Comparison of ENCODE assay signal across 19 cellular contexts in genomic region chr10:21265622-21266021, GRCh38.
DNase-seq lines count a peak whose midpoint lies in the region; ATAC-seq, FAIRE-seq and TF ChIP-seq lines count a peak whose summit lies in the region.
"Had no signal": no experiment of that assay in that cellular context is flagged by ENCODE, and none has a peak within 500 bp of the region (broad histone marks: within the 10 kb centered on the region; RNA-seq: fewer than 3 reads in every experiment).

No MANE protein-coding gene starts in this region.

- H3K4me3 Mint-ChIP-seq in astrocyte (ENCODE audit: unreplicated experiment): no peak overlapping the region
- H3K4me3 Mint-ChIP-seq: activated T-helper 1 cell treated with anti-CD3 and anti-CD28 coated beads, Interleukin-12 subunit alpha, Interleukin-12 subunit beta, Interleukin-2, Interleukin-4 antibody, amounts not matched to agents 30 ng/mL and 10 ng/mL and 1 ng/mL, durations not matched to agents 14 hours and 24 hours and 36 hours; mesothelial cell of epicardium; stimulated activated naive CD8-positive, alpha-beta T cell treated with anti-CD3 and anti-CD28 coated beads, Interleukin-15, Interleukin-2, amounts not matched to agents 100 ng/mL and 50 ng/mL, for 24 hours had no signal

- TF ChIP-seq CTCF in AG10803 (conservative IDR thresholded peaks at IDR 0.05; ENCODE audit: low read length) (no peak), IMR-90 (conservative IDR thresholded peaks at IDR 0.05; ENCODE audit: low read depth, low read length) (no peak), astrocyte (IDR thresholded peaks at IDR 0.05; ENCODE audit: insufficient read depth, low read depth, low read length) (no peak), GM10248 (IDR thresholded peaks at IDR 0.05; ENCODE audit: control extremely low read depth, extremely low read depth, low read depth, missing control alignments) (no peak)

- no peak overlapping the region for H2AK9ac ChIP-seq in IMR-90 (replicated peaks; ENCODE audit: low read depth, low read length, poor library complexity)

- no peak overlapping the region for H3K23ac ChIP-seq in IMR-90 (ENCODE audit: low read depth, low read length)
- H3K23ac ChIP-seq in mesendoderm (ENCODE audit: low read length): no peak overlapping the region

- H4K91ac ChIP-seq in IMR-90 (ENCODE audit: insufficient read depth, low read depth, low read length): no peak overlapping the region

- H3K9ac ChIP-seq in IMR-90 (ENCODE audit: low read depth, low read length) (no peak overlapping the region), astrocyte (ENCODE audit: low read length) (no peak overlapping the region), mesendoderm (ENCODE audit: low read length) (no peak overlapping the region)

- H3K18ac ChIP-seq in IMR-90 (ENCODE audit: low read depth, low read length) (no peak overlapping the region), mesendoderm (ENCODE audit: low read length) (no peak overlapping the region)

- H2BK15ac ChIP-seq in IMR-90 (ENCODE audit: low read depth, low read length) (no peak overlapping the region), mesendoderm (replicated peaks; ENCODE audit: low read depth) (no peak overlapping the region)

- H3K4me1 Mint-ChIP-seq in astrocyte (ENCODE audit: low read depth, unreplicated experiment): peaks cover 12% of the 10 kb centered on the region

- no peaks in the 10 kb centered on the region for H3K9me3 ChIP-seq in IMR-90 (ENCODE audit: control insufficient read depth, insufficient read depth, low read length)
- no peaks in the 10 kb centered on the region for H3K9me3 ChIP-seq in astrocyte (ENCODE audit: insufficient read depth, low read depth, low read length)
- H3K9me3 ChIP-seq: vagina had no signal

- H3K4me3 ChIP-seq in AG10803 (ENCODE audit: low read length): no peak overlapping the region
- H3K4me3 ChIP-seq in IMR-90 (ENCODE audit: insufficient read depth, low read depth, low read length): no peak overlapping the region
- no peak overlapping the region for H3K4me3 ChIP-seq in astrocyte (ENCODE audit: insufficient read depth, low read depth, low read length)
- H3K4me3 ChIP-seq in mesendoderm (ENCODE audit: low read length): no peak overlapping the region
- H3K4me3 ChIP-seq: vagina had no signal

- DNase-seq in AG10803 (ENCODE audit: low read depth) (peak; percentile 48), IMR-90 (peak; percentile 24), astrocyte (ENCODE audit: low read depth) (peak; percentile 46), hepatic stellate cell (ENCODE audit: low spot score) (peak; percentile 21), mucosa of gallbladder (ENCODE audit: low spot score) (no peak), GM10248 (ENCODE audit: extremely low spot score) (no peak), mesendoderm (no peak)
- DNase-seq in activated CD4-positive, CD25-positive, alpha-beta regulatory T cell treated with anti-CD3 and anti-CD28 coated beads, Interleukin-2, amount 50 U/mL, for 72 hours: no peak
- DNase-seq: activated CD4-positive, alpha-beta T cell treated with anti-CD3 and anti-CD28 coated beads, Interleukin-2, amount 50 U/mL, for 4 hours; GOT3; KG1; NCI-H1694 treated with DMSO at 0.1 percent for 48 hours; Right ventricle myocardium superior; small intestine had no signal

- H3K14ac ChIP-seq in IMR-90 (replicated peaks; ENCODE audit: low read depth, low read length): no peak overlapping the region

- no peaks in the 10 kb centered on the region for H3K27me3 Mint-ChIP-seq in astrocyte (ENCODE audit: low read depth, unreplicated experiment)
- H3K27me3 Mint-ChIP-seq: stimulated activated naive CD8-positive, alpha-beta T cell treated with anti-CD3 and anti-CD28 coated beads, Interleukin-15, Interleukin-2, amounts not matched to agents 100 ng/mL and 50 ng/mL, for 24 hours had no signal

- H2AK5ac ChIP-seq in IMR-90 (ENCODE audit: low read depth, low read length) (no peak overlapping the region), mesendoderm (ENCODE audit: low read length) (no peak overlapping the region)

- H3K4me2 ChIP-seq in IMR-90 (ENCODE audit: low read depth, low read length) (no peak overlapping the region), astrocyte (ENCODE audit: low read length) (no peak overlapping the region), mesendoderm (ENCODE audit: low read length) (no peak overlapping the region)

- intact Hi-C loops in IMR-90 (cut with micrococcal nuclease): no loop called here

- TF ChIP-seq POLR2A in IMR-90 (IDR thresholded peaks at IDR 0.05; ENCODE audit: low read depth, low read length): no peak

- peaks cover 6% of the 10 kb centered on the region for H3K27me3 ChIP-seq in IMR-90 (ENCODE audit: control insufficient read depth, insufficient read depth, low read length)
- H3K27me3 ChIP-seq in astrocyte (ENCODE audit: insufficient read depth, low read length): no peaks in the 10 kb centered on the region
- H3K27me3 ChIP-seq in mesendoderm (ENCODE audit: insufficient read depth, low read length, poor library complexity): no peaks in the 10 kb centered on the region
- H3K27me3 ChIP-seq: vagina had no signal

- H3K4ac ChIP-seq in IMR-90 (ENCODE audit: low read depth, low read length): no peak overlapping the region
- no peak overlapping the region for H3K4ac ChIP-seq in mesendoderm (ENCODE audit: low read depth, low read length)

- no peaks in the 10 kb centered on the region for H3K36me3 Mint-ChIP-seq in astrocyte (ENCODE audit: low read depth, unreplicated experiment)

- H3K27ac Mint-ChIP-seq in astrocyte (ENCODE audit: unreplicated experiment): peak overlapping the region; percentile 21
- H3K27ac Mint-ChIP-seq: activated T-helper 1 cell treated with anti-CD3 and anti-CD28 coated beads, Interleukin-12 subunit alpha, Interleukin-12 subunit beta, Interleukin-2, Interleukin-4 antibody, amounts not matched to agents 30 ng/mL and 10 ng/mL and 1 ng/mL, durations not matched to agents 14 hours and 24 hours and 36 hours; mesothelial cell of epicardium; stimulated activated naive CD8-positive, alpha-beta T cell treated with anti-CD3 and anti-CD28 coated beads, Interleukin-15, Interleukin-2, amounts not matched to agents 100 ng/mL and 50 ng/mL, for 24 hours had no signal

- peak; percentile 13 for FAIRE-seq in astrocyte (lab: Jason Lieb, UNC)
- FAIRE-seq: frontal cortex, small intestine had no signal

- no CpG with 5 or more reads among the region's 3 CpGs for WGBS in IMR-90 (ENCODE audit: extremely low coverage in 2 of 2, insufficient read length in 1 of 2), 2 experiments
- no CpG with 5 or more reads among the region's 3 CpGs for WGBS in mesendoderm (ENCODE audit: extremely low coverage, insufficient coverage, low lambda C conversion rate)

- no peak overlapping the region for H2AFZ ChIP-seq in IMR-90 (replicated peaks; ENCODE audit: low read length, poor library complexity)
- no peak overlapping the region for H2AFZ ChIP-seq in astrocyte (ENCODE audit: low read depth, low read length)

- H3K9me3 Mint-ChIP-seq in astrocyte (ENCODE audit: unreplicated experiment): no peaks in the 10 kb centered on the region

- H3K79me2 ChIP-seq in astrocyte (ENCODE audit: insufficient read depth, low read length) (no peaks in the 10 kb centered on the region), mesendoderm (ENCODE audit: control insufficient read depth, insufficient read depth, low read length) (no peaks in the 10 kb centered on the region)

- CTCF ChIA-PET in IMR-90 (lab: Yijun Ruan, JAX) (no interaction called here), GM10248 (lab: Yijun Ruan, JAX) (no interaction called here)

- H3K36me3 ChIP-seq in IMR-90 (ENCODE audit: control insufficient read depth, insufficient read depth, low read length): no peaks in the 10 kb centered on the region
- no peaks in the 10 kb centered on the region for H3K36me3 ChIP-seq in astrocyte (ENCODE audit: insufficient read depth, low read length)
- no peaks in the 10 kb centered on the region for H3K36me3 ChIP-seq in mesendoderm (ENCODE audit: control insufficient read depth, insufficient read depth, low read length)
- H3K36me3 ChIP-seq: vagina had no signal

- H4K8ac ChIP-seq in IMR-90 (ENCODE audit: low read depth in 2 of 2, low read length in 2 of 2): no peak overlapping the region
- H4K8ac ChIP-seq in mesendoderm (ENCODE audit: low read depth, low read length): no peak overlapping the region

- no peak overlapping the region for H4K5ac ChIP-seq in IMR-90 (ENCODE audit: low read depth, low read length)
- no peak overlapping the region for H4K5ac ChIP-seq in mesendoderm (ENCODE audit: low read length)

- H3K56ac ChIP-seq in IMR-90 (ENCODE audit: extremely low read depth, insufficient read depth, low read length) (no peak overlapping the region), mesendoderm (ENCODE audit: low read length) (no peak overlapping the region)

- no peak overlapping the region for H2BK5ac ChIP-seq in IMR-90 (ENCODE audit: low read depth, low read length, poor library complexity, severe bottlenecking)
- no peak overlapping the region for H2BK5ac ChIP-seq in mesendoderm (ENCODE audit: low read length)

- no TSS peak for BruUV-seq in IMR-90 (replicated peaks; lab: Mats Ljungman, UMichigan)

- ATAC-seq in IMR-90 (ENCODE audit: low read depth): no peak; the same call in 1 of the 2 replicates

- H2BK120ac ChIP-seq in IMR-90 (ENCODE audit: low read depth, low read length) (no peak overlapping the region), mesendoderm (ENCODE audit: low read depth, low read length) (no peak overlapping the region)

- no peaks in the 10 kb centered on the region for H3K9me1 ChIP-seq in IMR-90 (ENCODE audit: insufficient read depth, low read length)

- H3K79me1 ChIP-seq in IMR-90 (ENCODE audit: low read depth in 1 of 2, low read length in 2 of 2): no peaks in the 10 kb centered on the region
- H3K79me1 ChIP-seq in mesendoderm (ENCODE audit: low read length): peaks cover 3% of the 10 kb centered on the region

- TF ChIP-seq RAD21 in IMR-90 (IDR thresholded peaks at IDR 0.05; ENCODE audit: low read length): no peak

- H2BK20ac ChIP-seq in IMR-90 (ENCODE audit: low read depth, low read length): no peak overlapping the region

- in situ Hi-C loops in IMR-90 (cut with MboI; ENCODE audit: low sequenced_read_pairs): no loop called here

- H4K20me1 ChIP-seq in IMR-90 (ENCODE audit: insufficient read depth, low read length): no peaks in the 10 kb centered on the region
- H4K20me1 ChIP-seq in astrocyte (ENCODE audit: insufficient read depth, low read length): no peaks in the 10 kb centered on the region

- H3K4me1 ChIP-seq in IMR-90 (ENCODE audit: control insufficient read depth, insufficient read depth, low read length) (no peaks in the 10 kb centered on the region), astrocyte (ENCODE audit: insufficient read depth, low read length) (no peaks in the 10 kb centered on the region), mesendoderm (ENCODE audit: control insufficient read depth, low read depth, low read length) (no peaks in the 10 kb centered on the region)

- H3K27ac ChIP-seq in IMR-90 (ENCODE audit: insufficient read depth, low read length) (no peak overlapping the region), astrocyte (ENCODE audit: low read depth, low read length) (no peak overlapping the region), mesendoderm (ENCODE audit: low read depth, low read length) (no peak overlapping the region)
- H3K27ac ChIP-seq: vagina had no signal

- POLR2A ChIA-PET in IMR-90 (lab: Charles Lee; ENCODE audit: unreplicated experiment): no interaction called here
- POLR2A ChIA-PET in GM10248 (lab: Yijun Ruan, JAX): no interaction called here

- dilution Hi-C loops in IMR-90 (cut with HindIII; ENCODE audit: low sequenced_read_pairs, unreplicated experiment): no loop called here

Comparison
In these comparisons a context has a peak if more than half of its experiments do, and no peak if none do; other contexts are left out.
1. DNase-seq: peak in AG10803 (single experiment), IMR-90 (single experiment), astrocyte (single experiment) and hepatic stellate cell (single experiment); none in mucosa of gallbladder (single experiment), activated CD4-positive, CD25-positive, alpha-beta regulatory T cell treated with anti-CD3 and anti-CD28 coated beads, Interleukin-2, amount 50 U/mL, for 72 hours (single experiment), GM10248 (single experiment) and mesendoderm (single experiment).